ENCODE assay signal across 19 cellular contexts in genomic region chr1:184627012-184627351, GRCh38.
"Had no signal": no experiment of that assay in that cellular context is flagged by ENCODE, and none has a peak within 500 bp of the region (broad histone marks: within the 10 kb centered on the region; RNA-seq: fewer than 3 reads in every experiment).

No MANE protein-coding gene starts in this region.

- DNase-seq: activated CD4-positive, alpha-beta T cell treated with anti-CD3 and anti-CD28 coated beads for 1 hour; activated CD8-positive, alpha-beta memory T cell treated with anti-CD3 and anti-CD28 coated beads for 24 hours; activated CD8-positive, alpha-beta memory T cell treated with anti-CD3 and anti-CD28 coated beads, Interleukin-2, amount 50 U/mL, for 48 hours; activated gamma-delta T cell; activated T-cell treated with anti-CD3 and anti-CD28 coated beads, Interleukin-2, amount 50 U/mL, for 48 hours; effector memory CD4-positive, alpha-beta T cell; foreskin melanocyte; head of caudate nucleus; lower lobe of right lung; retina; stimulated activated CD4-positive, alpha-beta T cell treated with anti-CD3 and anti-CD28 coated beads, Interleukin-4, amount 100 ng/mL, for 1 hour; stimulated activated naive CD8-positive, alpha-beta T cell treated with anti-CD3 and anti-CD28 coated beads, Interleukin-15, amount 100 ng/mL, for 72 hours; testis; upper lobe of right lung; WERI-Rb-1 had no signal

- H3K4me1 ChIP-seq: parathyroid adenoma had no signal

- H3K4me3 ChIP-seq: lower lobe of right lung, testis, upper lobe of right lung had no signal

- H3K27ac ChIP-seq: lower lobe of right lung, neutrophil, parathyroid adenoma, upper lobe of right lung, WERI-Rb-1 had no signal

- FAIRE-seq: endothelial cell of umbilical vein, small intestine had no signal

- H3K9ac ChIP-seq: parathyroid adenoma had no signal

- H3K79me2 ChIP-seq: parathyroid adenoma had no signal

- H2AFZ ChIP-seq: parathyroid adenoma had no signal

- H3K27me3 ChIP-seq: neutrophil, testis, upper lobe of right lung had no signal

- ATAC-seq: lower lobe of right lung, upper lobe of right lung had no signal

- H3K36me3 ChIP-seq: lower lobe of right lung, neutrophil, upper lobe of right lung, WERI-Rb-1 had no signal

- H3K9me3 ChIP-seq: lower lobe of right lung, neutrophil, testis, upper lobe of right lung had no signal
